8 cellular contexts compared by ENCODE assay signal in genomic region chr7:82572195-82572880, GRCh38.
DNase-seq lines count a peak whose midpoint lies in the region; ATAC-seq, FAIRE-seq and TF ChIP-seq lines count a peak whose summit lies in the region.

No MANE protein-coding gene starts in this region.

- H3K9me3 ChIP-seq in Loucy (ENCODE audit: insufficient read depth, low read depth, low read length) (no peaks in the 10 kb centered on the region), RWPE2 (ENCODE audit: severe bottlenecking) (no peaks in the 10 kb centered on the region), ovary (no peaks in the 10 kb centered on the region)

- TF ChIP-seq CTCF in Loucy (conservative IDR thresholded peaks at IDR 0.05; ENCODE audit: low read length), result peak; percentile 97
- TF ChIP-seq CTCF in RWPE2 (IDR thresholded peaks at IDR 0.05; ENCODE audit: poor library complexity, severe bottlenecking), result peak; percentile 96
- TF ChIP-seq CTCF in ovary (IDR thresholded peaks at IDR 0.05), result peak; percentile 59 to 73 (median 69)
- TF ChIP-seq CTCF in type B pancreatic cell (conservative IDR thresholded peaks at IDR 0.05), result peak; percentile 96

- TF ChIP-seq POLR2A in ovary (IDR thresholded peaks at IDR 0.05), result no peak

- H3K4me3 Mint-ChIP-seq in type B pancreatic cell, result no peak overlapping the region

- H3K4me3 ChIP-seq in H7 (ENCODE audit: insufficient read depth, low read depth, low read length) (no peak overlapping the region), Loucy (ENCODE audit: low read length, poor library complexity, severe bottlenecking) (peak overlapping the region; percentile 49), RWPE2 (ENCODE audit: severe bottlenecking) (no peak overlapping the region), ovary (no peak overlapping the region)

- H3K9me3 Mint-ChIP-seq in type B pancreatic cell, result no peaks in the 10 kb centered on the region

- peak overlapping the region; percentile 63 for H3K4me2 ChIP-seq in Loucy (ENCODE audit: low read depth, low read length, poor library complexity, severe bottlenecking)

- no peaks in the 10 kb centered on the region for H3K9me2 ChIP-seq in Loucy (replicated peaks; ENCODE audit: low read depth, low read length)

- H3K27me3 Mint-ChIP-seq in type B pancreatic cell, result peaks cover 7% of the 10 kb centered on the region

- peak; percentile 95 for FAIRE-seq in G401.6 (lab: Jason Lieb, UNC)

- no peaks in the 10 kb centered on the region for H4K20me1 ChIP-seq in Loucy (ENCODE audit: insufficient read depth, low read length, poor library complexity, severe bottlenecking)

- H3K27ac ChIP-seq in RWPE2 (ENCODE audit: poor library complexity, severe bottlenecking) (no peak overlapping the region), ovary (no peak overlapping the region)

- H3K4me1 Mint-ChIP-seq in type B pancreatic cell (ENCODE audit: unreplicated experiment), result peaks cover 5% of the 10 kb centered on the region

- no peaks in the 10 kb centered on the region for H3K36me3 Mint-ChIP-seq in type B pancreatic cell

- H3K9ac ChIP-seq in Loucy (ENCODE audit: low read depth, low read length, poor library complexity, severe bottlenecking), result peak overlapping the region; percentile 55

- H3K4me1 ChIP-seq in Loucy (ENCODE audit: insufficient read depth, low read length, poor library complexity, severe bottlenecking), result peaks cover 6% of the 10 kb centered on the region
- H3K4me1 ChIP-seq in RWPE2 (ENCODE audit: insufficient read depth, poor library complexity, severe bottlenecking), result no peaks in the 10 kb centered on the region
- no peaks in the 10 kb centered on the region for H3K4me1 ChIP-seq in ovary (ENCODE audit: insufficient read depth)

- WGBS in ovary, 3 donors, result 2 to 3% (median 3%) methylated on average over 9 of the region's 9 CpGs

- ATAC-seq in RWPE2 (ENCODE audit: low read depth), result peak; percentile 87

- H3K79me2 ChIP-seq in Loucy (ENCODE audit: insufficient read depth, low read length), result no peaks in the 10 kb centered on the region

- intact Hi-C loops in ovary (cut with DNase I), result loop anchor here in 2 of 4 donors (5.0 to 10.0 kb wide), 2 partner anchors 528 to 530 kb away; no protein-coding TSS in a partner anchor

- no peak for TF ChIP-seq EP300 in ovary (IDR thresholded peaks at IDR 0.05)

- H3K36me3 ChIP-seq in H7 (replicated peaks; ENCODE audit: control insufficient read depth, insufficient read depth, low read length) (no peaks in the 10 kb centered on the region), Loucy (ENCODE audit: insufficient read depth, low read length) (no peaks in the 10 kb centered on the region), RWPE2 (ENCODE audit: low read depth) (no peaks in the 10 kb centered on the region), ovary (no peaks in the 10 kb centered on the region)

- H3K27ac Mint-ChIP-seq in type B pancreatic cell, result no peak overlapping the region

- DNase-seq in H7 (peak; percentile 75), RWPE2 (ENCODE audit: low spot score) (peak; percentile 76), germinal center (ENCODE audit: low spot score) (peak; percentile 55), ovary (peak; percentile 84 to 91 (median 86)), type B pancreatic cell (ENCODE audit: extremely low spot score, unreplicated experiment) (peak; percentile 79)
- peak; percentile 77 for DNase-seq in activated effector memory CD4-positive, alpha-beta T cell treated with anti-CD3 and anti-CD28 coated beads, Interleukin-2, amount 50 U/mL, for 16 hours

- H3K27me3 ChIP-seq in H7 (ENCODE audit: control insufficient read depth, insufficient read depth, low read length), result no peaks in the 10 kb centered on the region
- no peaks in the 10 kb centered on the region for H3K27me3 ChIP-seq in Loucy (ENCODE audit: insufficient read depth, low read length, poor library complexity, severe bottlenecking)
- H3K27me3 ChIP-seq in RWPE2 (ENCODE audit: insufficient read depth, poor library complexity, severe bottlenecking), result peaks cover 4% of the 10 kb centered on the region
- no peaks in the 10 kb centered on the region for H3K27me3 ChIP-seq in ovary

- no peaks in the 10 kb centered on the region for H3F3A ChIP-seq in Loucy (ENCODE audit: low read depth)

- H2AFZ ChIP-seq in Loucy (ENCODE audit: low read length), result peak overlapping the region; percentile 88
